In genomic region chr5:119651496-119651895, GRCh38 we compare ENCODE assay signal across 26 cellular contexts. TPM values are rescaled to one million over a fixed set of nuclear protein-coding genes. Genes with fewer than 3 reads are reported as not detected.
"Had no signal": no experiment of that assay in that cellular context is flagged by ENCODE, and none has a peak within 500 bp of the region (broad histone marks: within the 10 kb centered on the region; RNA-seq: fewer than 3 reads in every experiment).

No MANE protein-coding gene starts in this region.

- H3K27ac ChIP-seq: breast epithelium, gastrocnemius medialis, ovary, prostate gland, upper lobe of left lung had no signal

- DNase-seq: activated CD4-positive, alpha-beta T cell treated with anti-CD3 and anti-CD28 coated beads for 4 hours; activated CD4-positive, alpha-beta T cell treated with anti-CD3 and anti-CD28 coated beads, Interleukin-2, amount 50 U/mL, for 48 hours; activated CD8-positive, alpha-beta memory T cell treated with anti-CD3 and anti-CD28 coated beads, Interleukin-2, amount 50 U/mL, for 48 hours; activated naive CD4-positive, alpha-beta T cell treated with Interleukin-2 at 50 U/mL for 16 hours; activated naive CD8-positive, alpha-beta T cell treated with anti-CD3 and anti-CD28 coated beads for 36 hours; activated T-cell treated with anti-CD3 and anti-CD28 coated beads, Interleukin-2, amount 50 U/mL, for 4 hours; effector memory CD8-positive, alpha-beta T cell; gastrocnemius medialis; hippocampal formation; left ventricle myocardium superior; mammary epithelial cell; natural killer cell; ovary; stimulated activated CD4-positive, alpha-beta T cell treated with anti-CD3 and anti-CD28 coated beads, Interleukin-4, amount 100 ng/mL, for 24 hours; stimulated activated naive CD4-positive, alpha-beta T cell treated with Interleukin-2 at 50 U/mL for 16 hours; upper lobe of left lung had no signal

- ATAC-seq: activated T-cell treated with anti-CD3 and anti-CD28 coated beads, Interleukin-2, amount 50 U/mL, for 4 hours; effector memory CD8-positive, alpha-beta T cell; esophagus mucosa; gastrocnemius medialis; left ventricle myocardium superior; natural killer cell; WTC11 had no signal

- H3K9me3 ChIP-seq: breast epithelium, gastrocnemius medialis, ovary, prostate gland, upper lobe of left lung had no signal

- H3K4me3 ChIP-seq: breast epithelium, gastrocnemius medialis, ovary, prostate gland, upper lobe of left lung had no signal

- H3K4me1 ChIP-seq: breast epithelium, gastrocnemius medialis, prostate gland, upper lobe of left lung had no signal

- H3K36me3 ChIP-seq: breast epithelium, gastrocnemius medialis, ovary, prostate gland, upper lobe of left lung had no signal

- H3K27me3 ChIP-seq: breast epithelium, gastrocnemius medialis, ovary, upper lobe of left lung had no signal

RNA-seq across cellular contexts. Expression of gene FAM170A, which starts 22.1 kb away (rescaled TPM):
- total RNA-seq: activated CD8-positive, alpha-beta memory T cell treated with anti-CD3 and anti-CD28 coated beads for 36 hours; activated naive CD8-positive, alpha-beta T cell treated with anti-CD3 and anti-CD28 coated beads for 36 hours; activated T-cell treated with anti-CD3 and anti-CD28 coated beads, Interleukin-2, amount 50 U/mL, for 4 hours; astrocyte; dermis microvascular lymphatic vessel endothelial cell; endothelial cell of umbilical vein; esophagus mucosa; gastrocnemius medialis; left ventricle myocardium superior; natural killer cell; ovary; subcutaneous adipose tissue; T-helper 2 cell treated with Interferon-gamma antibody and Interleukin-4, amounts not matched to agents 100 ng/mL and 5 ng/mL, for 36 hours; WTC11 had no signal
- polyA plus RNA-seq: endothelial cell of umbilical vein, mammary epithelial cell, ovary had no signal
